In the genomic region with DNA sequence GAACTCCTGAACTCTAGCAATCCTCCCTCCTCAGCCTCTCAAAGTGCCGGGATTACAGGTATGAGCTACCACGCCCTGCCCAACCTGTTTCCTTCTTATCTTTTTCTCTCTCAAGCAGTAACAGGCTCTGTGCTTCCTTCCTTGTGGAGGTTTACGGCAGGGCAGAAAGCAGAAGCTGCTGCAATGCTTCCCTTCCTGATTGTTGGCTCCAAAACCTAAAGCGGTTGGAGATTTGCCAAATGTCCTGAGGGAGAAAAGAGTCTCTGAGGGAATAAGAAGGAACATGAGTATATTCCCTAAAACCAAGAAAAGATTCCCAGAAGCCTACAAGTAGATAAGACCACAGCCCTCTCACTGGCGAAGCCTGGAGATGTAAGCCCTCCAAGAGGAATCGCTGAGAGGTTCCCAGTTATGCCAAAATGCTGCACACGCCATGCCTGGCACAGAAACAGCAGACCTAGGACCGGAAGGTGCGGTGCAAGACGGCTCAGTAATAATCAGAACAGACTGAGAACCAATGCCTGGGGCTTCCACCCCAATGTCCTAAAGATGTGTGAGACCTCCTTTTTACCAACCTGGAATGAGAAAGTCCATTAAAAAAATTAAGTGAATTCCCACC, we compare ENCODE assay signal across 15 cellular contexts.
DNase-seq lines count a peak whose midpoint lies in the region; ATAC-seq and TF ChIP-seq lines count a peak whose summit lies in the region.
"Had no signal": no experiment of that assay in that cellular context is flagged by ENCODE, and none has a peak within 500 bp of the region (broad histone marks: within the 10 kb centered on the region; RNA-seq: fewer than 3 reads in every experiment).

No MANE protein-coding gene starts in this region.

- no peaks in the 10 kb centered on the region for H3K79me2 ChIP-seq in PC-3 (ENCODE audit: low read length)
- H3K79me2 ChIP-seq: parathyroid adenoma had no signal

- no peak overlapping the region for H2AFZ ChIP-seq in PC-3 (ENCODE audit: low read length)
- H2AFZ ChIP-seq: parathyroid adenoma had no signal

- H3K4me1 ChIP-seq in right atrium auricular region (peaks cover 0 to 10% of the 10 kb centered on the region in 2 donors), PC-3 (ENCODE audit: insufficient read depth, low read length) (peaks cover 6% of the 10 kb centered on the region; the same call in 1 of the 2 replicates), transverse colon (peaks cover 0 to 4% (median 0%) of the 10 kb centered on the region in 4 donors)
- H3K4me1 ChIP-seq: lower lobe of right lung, parathyroid adenoma, Peyer's patch had no signal

- no peaks in the 10 kb centered on the region for H3F3A ChIP-seq in PC-3 (ENCODE audit: low read length, unreplicated experiment)

- 17 to 53% methylated on average over 2 to 10 of the region's 10 CpGs for WGBS in transverse colon (ENCODE audit: low coverage in 1 of 2), 2 donors

- no peaks in the 10 kb centered on the region for H4K20me1 ChIP-seq in PC-3 (ENCODE audit: low read length)

- H3K9me2 ChIP-seq in PC-3 (replicated peaks; ENCODE audit: low read length), result no peaks in the 10 kb centered on the region

- H3K4me3 ChIP-seq in right atrium auricular region (no peak overlapping the region), PC-3 (ENCODE audit: low read length) (no peak overlapping the region), transverse colon (no peak overlapping the region)
- H3K4me3 ChIP-seq: heart right ventricle, lower lobe of right lung, Peyer's patch had no signal

- no peaks in the 10 kb centered on the region for H3K27me3 ChIP-seq in right atrium auricular region
- H3K27me3 ChIP-seq in PC-3 (ENCODE audit: low read length), result no peaks in the 10 kb centered on the region
- no peaks in the 10 kb centered on the region for H3K27me3 ChIP-seq in transverse colon
- H3K27me3 ChIP-seq: heart right ventricle, Peyer's patch had no signal

- POLR2A ChIA-PET in PC-3 (lab: Charles Lee; ENCODE audit: unreplicated experiment), result no interaction called here

- BruUV-seq in PC-3 (replicated peaks; lab: Mats Ljungman, UMichigan), result no TSS peak

- TF ChIP-seq CTCF in right atrium auricular region (IDR thresholded peaks at IDR 0.05), result no peak
- no peak for TF ChIP-seq CTCF in PC-3 (conservative IDR thresholded peaks at IDR 0.05; ENCODE audit: low read depth, low read length)
- no peak for TF ChIP-seq CTCF in transverse colon (IDR thresholded peaks at IDR 0.05)

- DNase-seq in Right ventricle myocardium superior (no peak), right atrium auricular region (ENCODE audit: low spot score) (no peak), PC-3 (peak; percentile 68), epithelial cell of prostate (ENCODE audit: low read depth, low spot score) (peak; percentile 44), transverse colon (peak; percentile 32), midbrain (lab: John Stamatoyannopoulos, UW) (no peak)
- no peak for DNase-seq in effector CD8-positive, alpha-beta T cell (lab: John Stamatoyannopoulos, UW)
- DNase-seq: activated B cell treated with CpG ODN at 0.5 μM for 24 hours; activated T-cell treated with anti-CD3 and anti-CD28 coated beads, Interleukin-2, amount 50 U/mL, for 1 hour; DMS53; lower lobe of right lung; Peyer's patch had no signal

- H3K4me2 ChIP-seq in PC-3 (ENCODE audit: low read length), result no peak overlapping the region

- ATAC-seq in Right ventricle myocardium superior (ENCODE audit: poor library complexity) (peak; percentile 34), PC-3 (no peak), GM19397 (IDR thresholded peaks at IDR 0.05; ENCODE audit: unreplicated experiment) (no peak)

- CTCF ChIA-PET in PC-3 (lab: Charles Lee), result no interaction called here

- TF ChIP-seq POLR2A in transverse colon (IDR thresholded peaks at IDR 0.05), result no peak

- H3K27ac ChIP-seq in right atrium auricular region, result no peak overlapping the region
- no peak overlapping the region for H3K27ac ChIP-seq in PC-3 (ENCODE audit: low read length)
- H3K27ac ChIP-seq in epithelial cell of prostate, result peak overlapping the region; percentile 17
- no peak overlapping the region for H3K27ac ChIP-seq in transverse colon
- H3K27ac ChIP-seq: heart right ventricle, lower lobe of right lung, parathyroid adenoma, Peyer's patch had no signal

- TF ChIP-seq EP300 in transverse colon (IDR thresholded peaks at IDR 0.05; ENCODE audit: low read depth), result no peak

- intact Hi-C loops in Right ventricle myocardium superior (cut with DNase I) (no loop called here), PC-3 (cut with micrococcal nuclease) (no loop called here), transverse colon (cut with DNase I; ENCODE audit: low total_unique reads) (no loop called here)

- H3K36me3 ChIP-seq in right atrium auricular region (no peaks in the 10 kb centered on the region), PC-3 (ENCODE audit: low read depth, low read length) (no peaks in the 10 kb centered on the region), transverse colon (no peaks in the 10 kb centered on the region)
- H3K36me3 ChIP-seq: heart right ventricle, lower lobe of right lung, Peyer's patch had no signal

- H3K9ac ChIP-seq in PC-3 (ENCODE audit: low read length), result no peak overlapping the region
- H3K9ac ChIP-seq: parathyroid adenoma had no signal

- in situ Hi-C loops in transverse colon (cut with MboI; ENCODE audit: low pct_ligation_motif_present in 1 of 4, low pct_unique_long_range_greater_than_20kb in 1 of 4, low sequenced_read_pairs in 3 of 4), result no loop called here

- H3K9me3 ChIP-seq in right atrium auricular region, result no peaks in the 10 kb centered on the region
- no peaks in the 10 kb centered on the region for H3K9me3 ChIP-seq in PC-3 (ENCODE audit: low read length)
- no peaks in the 10 kb centered on the region for H3K9me3 ChIP-seq in transverse colon
- H3K9me3 ChIP-seq: heart right ventricle, lower lobe of right lung, Peyer's patch had no signal

Comparison
In these comparisons a context has a peak if more than half of its experiments do, and no peak if none do; other contexts are left out.
1. DNase-seq: peak in PC-3 (single experiment), epithelial cell of prostate (single experiment) and transverse colon (single experiment); none in Right ventricle myocardium superior (single experiment), right atrium auricular region (single experiment), effector CD8-positive, alpha-beta T cell (single experiment) and midbrain (single experiment).